Comparison of ENCODE assay signal across 10 cellular contexts in the genomic region with DNA sequence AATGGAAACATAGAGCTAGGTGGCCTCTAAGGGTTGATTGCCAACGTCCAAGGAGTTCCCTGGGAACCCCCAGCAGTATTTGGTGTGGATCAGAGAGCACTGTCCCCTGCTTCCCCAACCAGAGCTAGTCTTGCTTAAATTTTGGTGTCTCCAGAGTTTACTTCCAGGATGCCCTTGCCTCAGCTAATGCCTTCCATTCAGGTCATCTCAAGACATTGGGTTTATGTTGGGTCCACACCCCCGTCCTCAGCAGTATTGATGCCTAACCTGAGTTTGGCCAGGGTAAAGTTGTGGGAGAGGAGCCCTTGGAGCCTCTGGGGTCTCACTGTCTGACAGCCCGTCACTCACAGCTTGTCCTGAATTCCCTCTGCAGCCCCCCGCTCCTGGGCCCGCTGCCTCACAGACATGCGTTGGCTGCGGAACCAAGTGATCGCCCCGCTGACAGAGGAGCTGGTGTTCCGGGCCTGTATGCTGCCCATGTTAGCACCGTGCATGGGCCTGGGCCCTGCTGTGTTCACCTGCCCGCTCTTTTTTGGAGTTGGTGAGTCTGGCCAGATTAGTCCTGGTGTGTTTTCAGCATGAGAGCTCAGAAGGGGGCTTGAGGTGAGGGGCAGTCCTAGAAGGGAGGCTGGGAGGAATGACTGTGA. TPM values are rescaled to one million over a fixed set of nuclear protein-coding genes. Genes with fewer than 3 reads are reported as not detected.
DNase-seq lines count a peak whose midpoint lies in the region; ATAC-seq, FAIRE-seq and TF ChIP-seq lines count a peak whose summit lies in the region.
"Had no signal": no experiment of that assay in that cellular context is flagged by ENCODE, and none has a peak within 500 bp of the region (broad histone marks: within the 10 kb centered on the region; RNA-seq: fewer than 3 reads in every experiment).

No MANE protein-coding gene starts in this region.

- H3K36me3 Mint-ChIP-seq in activated naive CD4-positive, alpha-beta T cell treated with anti-CD3 and anti-CD28 coated beads, Interleukin-2, amount 10 ng/mL, durations not matched to agents 7 days and 5 days = peaks cover 16% of the 10 kb centered on the region
- H3K36me3 Mint-ChIP-seq in activated T-helper 2 cell treated with anti-CD3 and anti-CD28 coated beads, Interferon-gamma antibody, Interleukin-2, Interleukin-4, amounts not matched to agents 10 μg/mL and 5 μg/mL and 100 μg/mL, durations not matched to agents 14 hours and 24 hours and 36 hours (ENCODE audit: low read depth) = peaks cover 41% of the 10 kb centered on the region

- no peaks in the 10 kb centered on the region for H3K9me3 Mint-ChIP-seq in activated naive CD4-positive, alpha-beta T cell treated with anti-CD3 and anti-CD28 coated beads, Interleukin-2, amount 10 ng/mL, durations not matched to agents 7 days and 5 days
- H3K9me3 Mint-ChIP-seq in activated T-helper 2 cell treated with anti-CD3 and anti-CD28 coated beads, Interferon-gamma antibody, Interleukin-2, Interleukin-4, amounts not matched to agents 10 μg/mL and 5 μg/mL and 100 μg/mL, durations not matched to agents 14 hours and 24 hours and 36 hours = no peaks in the 10 kb centered on the region

- H3K4me3 ChIP-seq in kidney (ENCODE audit: low read length in 2 of 2) = peak overlapping the region; percentile 83 to 88
- peak overlapping the region; percentile 92 for H3K4me3 ChIP-seq in suprapubic skin

- H3K9ac ChIP-seq in kidney (ENCODE audit: low read length in 2 of 2) = no peak overlapping the region

- peaks cover 0 to 14% of the 10 kb centered on the region in 2 donors for H3K4me1 ChIP-seq in kidney (ENCODE audit: control insufficient read depth in 1 of 2, insufficient read depth in 1 of 2, low read depth in 1 of 2, low read length in 2 of 2)
- H3K4me1 ChIP-seq in suprapubic skin = peaks cover 41% of the 10 kb centered on the region

- H3K27ac ChIP-seq in kidney (ENCODE audit: low read depth in 2 of 2, low read length in 2 of 2) (no peak overlapping the region), suprapubic skin (no peak overlapping the region)

- CTCF ChIA-PET in activated naive CD4-positive, alpha-beta T cell treated with anti-CD3 and anti-CD28 coated beads, Interleukin-2, amount 10 ng/mL, durations not matched to agents 7 days and 5 days (lab: Charles Lee) = interaction anchor here (1.9 kb wide), 1 partner anchor 11 kb away, joined by 8 read pairs; no protein-coding TSS in a partner anchor

- H3K27ac Mint-ChIP-seq in activated naive CD4-positive, alpha-beta T cell treated with anti-CD3 and anti-CD28 coated beads, Interleukin-2, amount 10 ng/mL, durations not matched to agents 7 days and 5 days = peak overlapping the region; percentile 96
- peak overlapping the region; percentile 94 for H3K27ac Mint-ChIP-seq in activated T-helper 2 cell treated with anti-CD3 and anti-CD28 coated beads, Interferon-gamma antibody, Interleukin-2, Interleukin-4, amounts not matched to agents 10 μg/mL and 5 μg/mL and 100 μg/mL, durations not matched to agents 14 hours and 24 hours and 36 hours

- ATAC-seq in GM18498 (IDR thresholded peaks at IDR 0.05; ENCODE audit: unreplicated experiment) = no peak

- no peak for FAIRE-seq in kidney (lab: Jason Lieb, UNC)

- TF ChIP-seq EP300 in suprapubic skin (IDR thresholded peaks at IDR 0.05) = no peak

- H3K9me3 ChIP-seq in kidney (ENCODE audit: control insufficient read depth in 1 of 2, low read length in 2 of 2) = no peaks in the 10 kb centered on the region
- no peaks in the 10 kb centered on the region for H3K9me3 ChIP-seq in suprapubic skin
- H3K9me3 ChIP-seq: prostate gland had no signal

- no peak for TF ChIP-seq POLR2A in suprapubic skin (IDR thresholded peaks at IDR 0.05)

- no peaks in the 10 kb centered on the region for H3K27me3 ChIP-seq in suprapubic skin

- H3K27me3 Mint-ChIP-seq in activated naive CD4-positive, alpha-beta T cell treated with anti-CD3 and anti-CD28 coated beads, Interleukin-2, amount 10 ng/mL, durations not matched to agents 7 days and 5 days = no peaks in the 10 kb centered on the region
- no peaks in the 10 kb centered on the region for H3K27me3 Mint-ChIP-seq in activated T-helper 2 cell treated with anti-CD3 and anti-CD28 coated beads, Interferon-gamma antibody, Interleukin-2, Interleukin-4, amounts not matched to agents 10 μg/mL and 5 μg/mL and 100 μg/mL, durations not matched to agents 14 hours and 24 hours and 36 hours (ENCODE audit: low read depth)

- H3K36me3 ChIP-seq in kidney (ENCODE audit: control insufficient read depth in 1 of 2, insufficient read depth in 2 of 2, low read length in 2 of 2) (peaks cover 2 to 5% of the 10 kb centered on the region in 2 donors), suprapubic skin (peaks cover 52% of the 10 kb centered on the region)
- H3K36me3 ChIP-seq: prostate gland had no signal

- WGBS in suprapubic skin = 92% methylated on average over 7 of the region's 12 CpGs

- peaks cover 44% of the 10 kb centered on the region for H3K4me1 Mint-ChIP-seq in activated naive CD4-positive, alpha-beta T cell treated with anti-CD3 and anti-CD28 coated beads, Interleukin-2, amount 10 ng/mL, durations not matched to agents 7 days and 5 days
- peaks cover 34% of the 10 kb centered on the region for H3K4me1 Mint-ChIP-seq in activated T-helper 2 cell treated with anti-CD3 and anti-CD28 coated beads, Interferon-gamma antibody, Interleukin-2, Interleukin-4, amounts not matched to agents 10 μg/mL and 5 μg/mL and 100 μg/mL, durations not matched to agents 14 hours and 24 hours and 36 hours (ENCODE audit: low read depth)

- peak overlapping the region; percentile 84 for H3K4me3 Mint-ChIP-seq in activated naive CD4-positive, alpha-beta T cell treated with anti-CD3 and anti-CD28 coated beads, Interleukin-2, amount 10 ng/mL, durations not matched to agents 7 days and 5 days
- H3K4me3 Mint-ChIP-seq in activated T-helper 2 cell treated with anti-CD3 and anti-CD28 coated beads, Interferon-gamma antibody, Interleukin-2, Interleukin-4, amounts not matched to agents 10 μg/mL and 5 μg/mL and 100 μg/mL, durations not matched to agents 14 hours and 24 hours and 36 hours (ENCODE audit: low read depth) = peak overlapping the region; percentile 96

- TF ChIP-seq CTCF in kidney (IDR thresholded peaks at IDR 0.05; ENCODE audit: borderline replicate concordance, extremely low read depth, insufficient read depth) (no peak), suprapubic skin (IDR thresholded peaks at IDR 0.05) (no peak)

- DNase-seq in activated naive CD4-positive, alpha-beta T cell treated with anti-CD3 and anti-CD28 coated beads, Interleukin-2, amount 10 ng/mL, durations not matched to agents 7 days and 5 days = no peak
- DNase-seq in activated naive CD4-positive, alpha-beta T cell treated with Interleukin-2 at 50 U/mL for 16 hours = no peak
- DNase-seq in activated T-helper 2 cell treated with anti-CD3 and anti-CD28 coated beads, Interferon-gamma antibody, Interleukin-2, Interleukin-4, amounts not matched to agents 10 μg/mL and 5 μg/mL and 100 μg/mL, durations not matched to agents 14 hours and 24 hours and 36 hours (ENCODE audit: low spot score) = no peak
- DNase-seq in kidney (peak; percentile 60), suprapubic skin (ENCODE audit: low spot score in 2 of 2) (peak; percentile 60 to 63), SW480 (ENCODE audit: low spot score) (no peak), foreskin melanocyte (no peak)
- DNase-seq: cerebellar nuclear complex had no signal

- intact Hi-C loops in activated T-helper 2 cell treated with anti-CD3 and anti-CD28 coated beads, Interferon-gamma antibody, Interleukin-2, Interleukin-4, amounts not matched to agents 10 μg/mL and 5 μg/mL and 100 μg/mL, durations not matched to agents 14 hours and 24 hours and 36 hours (cut with micrococcal nuclease) = loop anchor here (5.0 kb wide), 3 partner anchors 113 to 497 kb away; a partner anchor contains a TSS
- intact Hi-C loops in kidney (cut with DNase I) = no loop called here

RNA-seq across cellular contexts. Expression of a gene that starts 1.4 kb away (rescaled TPM):
- 27.5 and 27.8 TPM in 2 replicates for total RNA-seq in activated T-helper 2 cell treated with anti-CD3 and anti-CD28 coated beads, Interferon-gamma antibody, Interleukin-2, Interleukin-4, amounts not matched to agents 10 μg/mL and 5 μg/mL and 100 μg/mL, durations not matched to agents 14 hours and 24 hours and 36 hours
- total RNA-seq in kidney (22.3 TPM), suprapubic skin (10 to 100 TPM; 32.2 to 54.4 (median 42.8) TPM)
- polyA plus RNA-seq in kidney (ENCODE audit: insufficient read depth, low read depth, low replicate concordance) = 13.8 TPM

RNA-seq across cellular contexts. Expression of a gene that starts 12.2 kb away (rescaled TPM):
- total RNA-seq in activated T-helper 2 cell treated with anti-CD3 and anti-CD28 coated beads, Interferon-gamma antibody, Interleukin-2, Interleukin-4, amounts not matched to agents 10 μg/mL and 5 μg/mL and 100 μg/mL, durations not matched to agents 14 hours and 24 hours and 36 hours = 48.9 and 50.3 TPM in 2 replicates
- total RNA-seq in kidney (22.3 TPM), suprapubic skin (1 to 10 TPM; 6.0 to 8.5 (median 8.3) TPM)
- 6.8 TPM for polyA plus RNA-seq in kidney (ENCODE audit: insufficient read depth, low read depth, low replicate concordance)

Comparison
In these comparisons a context has a peak if more than half of its experiments do, and no peak if none do; other contexts are left out.
1. DNase-seq: peak in kidney (single experiment) and suprapubic skin (2 of 2); none in activated naive CD4-positive, alpha-beta T cell treated with anti-CD3 and anti-CD28 coated beads, Interleukin-2, amount 10 ng/mL, durations not matched to agents 7 days and 5 days (single experiment), activated naive CD4-positive, alpha-beta T cell treated with Interleukin-2 at 50 U/mL for 16 hours (single experiment), activated T-helper 2 cell treated with anti-CD3 and anti-CD28 coated beads, Interferon-gamma antibody, Interleukin-2, Interleukin-4, amounts not matched to agents 10 μg/mL and 5 μg/mL and 100 μg/mL, durations not matched to agents 14 hours and 24 hours and 36 hours (single experiment), SW480 (single experiment) and foreskin melanocyte (single experiment).